Comparison of ENCODE assay signal across 24 cellular contexts in the genomic region with DNA sequence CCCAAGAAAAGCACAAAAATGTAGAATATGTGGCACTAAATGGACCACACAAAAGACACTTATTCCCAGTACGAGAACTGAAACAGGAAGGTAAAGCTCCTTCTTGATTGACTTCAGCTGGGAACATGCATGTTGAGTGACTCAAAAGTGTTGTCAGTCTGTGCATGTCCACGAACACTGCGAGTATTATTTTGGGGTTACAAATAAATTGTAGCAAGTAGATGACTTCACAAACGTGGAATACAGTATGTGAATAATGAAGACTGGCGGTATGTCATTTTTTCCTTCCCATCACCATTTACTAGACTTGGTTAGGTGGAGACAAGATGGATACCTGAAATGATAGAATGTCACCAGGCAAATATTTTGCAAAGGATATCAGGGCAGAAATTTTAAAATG.
"Had no signal": no experiment of that assay in that cellular context is flagged by ENCODE, and none has a peak within 500 bp of the region (broad histone marks: within the 10 kb centered on the region; RNA-seq: fewer than 3 reads in every experiment).

No MANE protein-coding gene starts in this region.

- H3K27ac Mint-ChIP-seq: natural killer cell treated with Interleukin-12 subunit alpha and Interleukin-12 subunit beta and Interleukin-15 and Interleukin-18, amount 100 ng/mL, for 72 hours; progenitor cell of endocrine pancreas; stimulated activated naive CD8-positive, alpha-beta T cell treated with anti-CD3 and anti-CD28 coated beads, Interleukin-15, Interleukin-2, amounts not matched to agents 100 ng/mL and 50 ng/mL, for 24 hours had no signal

- H3K9me3 ChIP-seq: pancreas, tibial artery, upper lobe of left lung, uterus had no signal

- H3K27me3 Mint-ChIP-seq: natural killer cell treated with Interleukin-12 subunit alpha and Interleukin-12 subunit beta and Interleukin-15 and Interleukin-18, amount 100 ng/mL, for 72 hours; progenitor cell of endocrine pancreas; stimulated activated naive CD8-positive, alpha-beta T cell treated with anti-CD3 and anti-CD28 coated beads, Interleukin-15, Interleukin-2, amounts not matched to agents 100 ng/mL and 50 ng/mL, for 24 hours had no signal

- H3K27me3 ChIP-seq: neural progenitor cell, pancreas, tibial artery, upper lobe of left lung, uterus had no signal

- DNase-seq: dermis blood vessel endothelial cell; endodermal cell; erythroblast; foreskin melanocyte; head of caudate nucleus; hippocampal formation; left colon; left ventricle myocardium superior; mesenchymal stem cell; midbrain; nucleus accumbens; pancreas; right cardiac atrium; small intestine; stimulated activated CD4-positive, alpha-beta T cell treated with anti-CD3 and anti-CD28 coated beads, Interleukin-12 subunit alpha, Interleukin-12 subunit beta, amount 100 ng/mL, for 4 hours; tibial artery; upper lobe of left lung; uterus had no signal

- H3K4me3 ChIP-seq: lung, neural progenitor cell, pancreas, tibial artery, upper lobe of left lung, uterus had no signal

- FAIRE-seq: endothelial cell of umbilical vein, pancreas, small intestine had no signal

- H3K9me3 Mint-ChIP-seq: endodermal cell; natural killer cell treated with Interleukin-12 subunit alpha and Interleukin-12 subunit beta and Interleukin-15 and Interleukin-18, amount 100 ng/mL, for 72 hours; neural progenitor cell; stimulated activated naive CD8-positive, alpha-beta T cell treated with anti-CD3 and anti-CD28 coated beads, Interleukin-15, Interleukin-2, amounts not matched to agents 100 ng/mL and 50 ng/mL, for 24 hours had no signal

- H2AFZ ChIP-seq: neural progenitor cell had no signal

- H3K27ac ChIP-seq: neural progenitor cell, pancreas, tibial artery, upper lobe of left lung, uterus had no signal

- H3K4me2 ChIP-seq: neural progenitor cell had no signal

- H3K4me1 ChIP-seq: neural progenitor cell, pancreas, tibial artery, upper lobe of left lung, uterus had no signal

- H3K4me1 Mint-ChIP-seq: endodermal cell had no signal

- H3K4me3 Mint-ChIP-seq: endodermal cell; natural killer cell treated with Interleukin-12 subunit alpha and Interleukin-12 subunit beta and Interleukin-15 and Interleukin-18, amount 100 ng/mL, for 72 hours; neural progenitor cell; stimulated activated naive CD8-positive, alpha-beta T cell treated with anti-CD3 and anti-CD28 coated beads, Interleukin-15, Interleukin-2, amounts not matched to agents 100 ng/mL and 50 ng/mL, for 24 hours had no signal

- H3K9ac ChIP-seq: neural progenitor cell had no signal

- ATAC-seq: left colon, left ventricle myocardium superior, pancreas, right cardiac atrium had no signal

- H3K36me3 ChIP-seq: neural progenitor cell, pancreas, uterus had no signal
